Comparison of ENCODE assay signal across 9 cellular contexts in the genomic region with DNA sequence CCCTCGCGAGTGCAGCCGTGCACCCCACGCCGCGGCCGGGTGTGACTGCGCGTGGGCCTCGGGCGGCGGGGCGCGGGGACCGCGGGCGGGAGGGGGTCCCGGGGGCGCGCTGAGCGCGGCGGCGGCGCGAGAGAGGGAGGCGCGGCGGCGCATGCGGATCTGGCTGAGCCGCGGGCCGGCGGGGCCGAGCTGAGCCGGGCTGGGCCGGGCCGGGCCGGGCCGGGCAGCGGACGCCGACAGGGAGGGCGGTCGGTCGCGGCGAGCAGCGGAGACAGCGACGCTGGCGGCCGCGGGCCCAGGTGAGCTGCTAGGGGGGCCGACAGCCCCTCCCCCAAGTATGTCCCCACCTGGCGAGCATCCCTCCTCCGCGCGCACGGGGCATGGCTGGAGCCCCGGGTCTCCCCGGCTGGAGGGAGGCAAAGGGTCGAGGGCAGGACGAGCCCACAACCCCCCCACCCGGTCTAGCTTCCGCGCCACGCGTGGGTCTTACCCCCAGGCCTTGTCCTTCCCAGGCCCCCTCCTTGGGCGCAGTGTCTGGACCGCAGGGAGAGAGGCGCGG. TPM values are rescaled to one million over a fixed set of nuclear protein-coding genes. Genes with fewer than 3 reads are reported as not detected.
DNase-seq lines count a peak whose midpoint lies in the region; ATAC-seq, FAIRE-seq and TF ChIP-seq lines count a peak whose summit lies in the region.
"Had no signal": no experiment of that assay in that cellular context is flagged by ENCODE, and none has a peak within 500 bp of the region (broad histone marks: within the 10 kb centered on the region; RNA-seq: fewer than 3 reads in every experiment).

No MANE protein-coding gene starts in this region.

- no peaks in the 10 kb centered on the region for H3K9me1 ChIP-seq in endothelial cell of umbilical vein (replicated peaks; ENCODE audit: control insufficient read depth, extremely low read depth, insufficient read depth, low read length)

- H4K20me1 ChIP-seq in MM.1S (ENCODE audit: insufficient read depth, low read length) (no peaks in the 10 kb centered on the region), endothelial cell of umbilical vein (replicated peaks; ENCODE audit: control insufficient read depth, extremely low read depth, insufficient read depth, low read length) (no peaks in the 10 kb centered on the region)

- peaks cover 13% of the 10 kb centered on the region for H3K27me3 ChIP-seq in MM.1S (replicated peaks; ENCODE audit: insufficient read depth, low read length)
- H3K27me3 ChIP-seq in endothelial cell of umbilical vein (ENCODE audit: control insufficient read depth in 2 of 2, insufficient read depth in 2 of 2, low read length in 2 of 2) = peaks cover 2 to 5% of the 10 kb centered on the region in 2 experiments
- H3K27me3 ChIP-seq in neuron (ENCODE audit: insufficient read depth, low read length) = peaks cover 22% of the 10 kb centered on the region

- H3K4me1 ChIP-seq in MM.1S (ENCODE audit: low read length) = peaks cover 15% of the 10 kb centered on the region
- H3K4me1 ChIP-seq in endothelial cell of umbilical vein (ENCODE audit: control insufficient read depth, extremely low read depth, insufficient read depth, low read length) = peaks cover 14% of the 10 kb centered on the region
- H3K4me1 ChIP-seq in neuron (ENCODE audit: insufficient read depth, low read length) = peaks cover 15% of the 10 kb centered on the region

- BruUV-seq in endothelial cell of umbilical vein (replicated peaks; lab: Mats Ljungman, UMichigan) = no TSS peak

- intact Hi-C loops in endothelial cell of umbilical vein (cut with micrococcal nuclease) = loop anchor here (5.0 kb wide), 1 partner anchor 120 kb away; a partner anchor contains a TSS

- CTCF ChIA-PET in AG04449 (lab: Yijun Ruan, JAX) = interaction anchor here (1.8 kb wide), 1 partner anchor 168 kb away, joined by 8 read pairs; no protein-coding TSS in a partner anchor
- CTCF ChIA-PET in endothelial cell of umbilical vein (lab: Charles Lee) = interaction anchor here (0.7 to 4.4 kb wide), 2 partner anchors 47 to 167 kb away, joined by 3 to 43 read pairs; no protein-coding TSS in a partner anchor

- dilution Hi-C loops in endothelial cell of umbilical vein (cut with MboI; ENCODE audit: extremely low pct_ligation_motif_present, low sequenced_read_pairs) = no loop called here

- H3K9ac ChIP-seq in MM.1S (ENCODE audit: low read length) (no peak overlapping the region), endothelial cell of umbilical vein (replicated peaks; ENCODE audit: extremely low read depth, insufficient read depth, low read length) (no peak overlapping the region)

- TF ChIP-seq CTCF in AG04449 (IDR thresholded peaks at IDR 0.05; ENCODE audit: insufficient read depth, low read length, missing control alignments) (no peak), MM.1S (IDR thresholded peaks at IDR 0.05; ENCODE audit: low read length) (no peak), endothelial cell of umbilical vein (IDR thresholded peaks at IDR 0.05; ENCODE audit: extremely low read depth in 1 of 2, insufficient read depth in 1 of 2, low read depth in 1 of 2, low read length in 2 of 2) (no peak)

- no peak for ATAC-seq in GM19463 (IDR thresholded peaks at IDR 0.05; ENCODE audit: unreplicated experiment)

- H3K4me2 ChIP-seq in MM.1S (ENCODE audit: low read depth, low read length) = peak overlapping the region; percentile 99
- H3K4me2 ChIP-seq in endothelial cell of umbilical vein (ENCODE audit: insufficient read depth, low read length) = no peak overlapping the region

- H3K27ac ChIP-seq in MM.1S (ENCODE audit: low read length) (no peak overlapping the region), endothelial cell of umbilical vein (ENCODE audit: insufficient read depth, low read depth, low read length) (no peak overlapping the region)

- H3K4me3 ChIP-seq in AG04449 (ENCODE audit: low read depth, low read length) (peak overlapping the region; percentile 48), MM.1S (ENCODE audit: low read length) (peak overlapping the region; percentile 67; the same call in 1 of the 2 replicates), endothelial cell of umbilical vein (replicated peaks in 1 of 3; ENCODE audit: insufficient read depth in 1 of 3, low read depth in 1 of 3, low read length in 3 of 3) (peak overlapping the region in 1 of 3 experiments; percentile 14), neuron (ENCODE audit: low read length) (peak overlapping the region; percentile 25)

- no peaks in the 10 kb centered on the region for H3K79me2 ChIP-seq in MM.1S (ENCODE audit: low read length)
- H3K79me2 ChIP-seq in endothelial cell of umbilical vein (ENCODE audit: control insufficient read depth, insufficient read depth, low read length) = no peaks in the 10 kb centered on the region

- no peak for DNase-seq in AG04449 (ENCODE audit: low read depth, low spot score)
- DNase-seq in MM.1S = no peak
- no peak for DNase-seq in endothelial cell of umbilical vein (ENCODE audit: low read depth, low spot score)
- no peak for DNase-seq in kidney glomerular epithelial cell (lab: John Stamatoyannopoulos, UW)
- DNase-seq in 8988T = no peak
- no peak for DNase-seq in foreskin melanocyte
- DNase-seq: NCI-H1092 had no signal

- no peaks in the 10 kb centered on the region for H3K9me3 ChIP-seq in MM.1S (replicated peaks; ENCODE audit: insufficient read depth, low read length)
- H3K9me3 ChIP-seq in endothelial cell of umbilical vein (replicated peaks; ENCODE audit: control insufficient read depth, insufficient read depth, low read length) = no peaks in the 10 kb centered on the region
- H3K9me3 ChIP-seq in neuron (ENCODE audit: low read length) = no peaks in the 10 kb centered on the region

- no peak overlapping the region for H2AFZ ChIP-seq in MM.1S (ENCODE audit: low read length)
- peak overlapping the region; percentile 7 for H2AFZ ChIP-seq in endothelial cell of umbilical vein (ENCODE audit: low read depth, low read length)
- no peak overlapping the region for H2AFZ ChIP-seq in neuron (ENCODE audit: low read depth, low read length)

- no peak for FAIRE-seq in endothelial cell of umbilical vein (lab: Jason Lieb, UNC)

- no peaks in the 10 kb centered on the region for H3K36me3 ChIP-seq in MM.1S (replicated peaks; ENCODE audit: insufficient read depth, low read length)
- no peaks in the 10 kb centered on the region for H3K36me3 ChIP-seq in endothelial cell of umbilical vein (ENCODE audit: control insufficient read depth in 2 of 2, extremely low read depth in 1 of 2, insufficient read depth in 2 of 2, low read length in 2 of 2)
- H3K36me3 ChIP-seq in neuron (ENCODE audit: insufficient read depth, low read length) = no peaks in the 10 kb centered on the region

- H3F3A ChIP-seq in MM.1S (ENCODE audit: insufficient read depth, low read length) = 0 out of 2 replicates have a peak, but pooled peaks cover 3% of the 10 kb centered on the region

- no peaks in the 10 kb centered on the region for H3K9me2 ChIP-seq in MM.1S (replicated peaks; ENCODE audit: insufficient read depth, low read length)

- POLR2A ChIA-PET in AG04449 (lab: Yijun Ruan, JAX) (interaction anchor here (0.7 kb wide), 1 partner anchor 104 kb away, joined by 3 read pairs; no protein-coding TSS in a partner anchor), endothelial cell of umbilical vein (lab: Charles Lee) (no interaction called here)

- TF ChIP-seq POLR2A in endothelial cell of umbilical vein (IDR thresholded peaks at IDR 0.05; ENCODE audit: low read depth, low read length) = no peak

RNA-seq across cellular contexts. Expression of a gene that starts 0.3 kb away (rescaled TPM):
- not detected in 2 replicates for total RNA-seq in endothelial cell of umbilical vein
- 0.03 and 0.33 TPM in 2 replicates for polyA plus RNA-seq in endothelial cell of umbilical vein
- polyA plus RNA-seq in endothelial cell of umbilical vein (2011; cell fraction: cytosol; rRNA removed) = 0.03 and 0.16 TPM in 2 replicates
- polyA plus RNA-seq in endothelial cell of umbilical vein (2011; cell fraction: nucleus; rRNA removed) = not detected in 2 replicates
- 0.26 and 0.33 TPM in 2 replicates for polyA plus RNA-seq in endothelial cell of umbilical vein (2012)
- polyA minus RNA-seq in endothelial cell of umbilical vein = not detected in 2 replicates
- polyA minus RNA-seq in endothelial cell of umbilical vein (2011; cell fraction: cytosol; rRNA and poly(A)+ RNA removed) = 1.7 TPM
- not detected in 2 replicates for polyA minus RNA-seq in endothelial cell of umbilical vein (2011; cell fraction: nucleus; rRNA and poly(A)+ RNA removed)

RNA-seq across cellular contexts. Expression of a gene that starts 1.5 kb away (rescaled TPM):
- total RNA-seq in endothelial cell of umbilical vein = 30.8 and 35.8 TPM in 2 replicates
- polyA plus RNA-seq in endothelial cell of umbilical vein = 113 and 175 TPM in 2 replicates
- polyA plus RNA-seq in endothelial cell of umbilical vein (2011; cell fraction: cytosol; rRNA removed) = 58.0 and 66.5 TPM in 2 replicates
- 19.0 and 26.5 TPM in 2 replicates for polyA plus RNA-seq in endothelial cell of umbilical vein (2011; cell fraction: nucleus; rRNA removed)
- polyA plus RNA-seq in endothelial cell of umbilical vein (2012) = 51.8 and 82.9 TPM in 2 replicates
- polyA minus RNA-seq in endothelial cell of umbilical vein = 35.6 and 40.8 TPM in 2 replicates
- 107 TPM for polyA minus RNA-seq in endothelial cell of umbilical vein (2011; cell fraction: cytosol; rRNA and poly(A)+ RNA removed)
- polyA minus RNA-seq in endothelial cell of umbilical vein (2011; cell fraction: nucleus; rRNA and poly(A)+ RNA removed) = 9.9 and 14.9 TPM in 2 replicates

RNA-seq across cellular contexts. Expression of a gene that starts 23.0 kb away (rescaled TPM):
- 29.9 and 32.0 TPM in 2 replicates for total RNA-seq in endothelial cell of umbilical vein
- 13.3 and 17.7 TPM in 2 replicates for polyA plus RNA-seq in endothelial cell of umbilical vein
- polyA plus RNA-seq in endothelial cell of umbilical vein (2011; cell fraction: cytosol; rRNA removed) = 8.6 and 8.9 TPM in 2 replicates
- 6.5 and 8.4 TPM in 2 replicates for polyA plus RNA-seq in endothelial cell of umbilical vein (2011; cell fraction: nucleus; rRNA removed)
- polyA plus RNA-seq in endothelial cell of umbilical vein (2012) = 15.3 and 16.0 TPM in 2 replicates
- 21.9 and 25.6 TPM in 2 replicates for polyA minus RNA-seq in endothelial cell of umbilical vein
- polyA minus RNA-seq in endothelial cell of umbilical vein (2011; cell fraction: cytosol; rRNA and poly(A)+ RNA removed) = 15.1 TPM
- polyA minus RNA-seq in endothelial cell of umbilical vein (2011; cell fraction: nucleus; rRNA and poly(A)+ RNA removed) = 5.7 and 6.0 TPM in 2 replicates

RNA-seq across cellular contexts. Expression of a gene that starts 41.3 kb away (rescaled TPM):
- 8.8 and 10.0 TPM in 2 replicates for total RNA-seq in endothelial cell of umbilical vein
- polyA plus RNA-seq in endothelial cell of umbilical vein = 15.3 and 16.9 TPM in 2 replicates
- 10.6 and 12.1 TPM in 2 replicates for polyA plus RNA-seq in endothelial cell of umbilical vein (2011; cell fraction: cytosol; rRNA removed)
- 6.6 and 8.6 TPM in 2 replicates for polyA plus RNA-seq in endothelial cell of umbilical vein (2011; cell fraction: nucleus; rRNA removed)
- 11.6 and 11.8 TPM in 2 replicates for polyA plus RNA-seq in endothelial cell of umbilical vein (2012)
- 3.6 and 4.4 TPM in 2 replicates for polyA minus RNA-seq in endothelial cell of umbilical vein
- polyA minus RNA-seq in endothelial cell of umbilical vein (2011; cell fraction: cytosol; rRNA and poly(A)+ RNA removed) = 5.2 TPM
- polyA minus RNA-seq in endothelial cell of umbilical vein (2011; cell fraction: nucleus; rRNA and poly(A)+ RNA removed) = 2.4 and 3.7 TPM in 2 replicates

RNA-seq across cellular contexts. Expression of a gene that starts 53.9 kb away (rescaled TPM):
- total RNA-seq in endothelial cell of umbilical vein = 1.3 and 1.7 TPM in 2 replicates
- 0.43 and 0.80 TPM in 2 replicates for polyA plus RNA-seq in endothelial cell of umbilical vein
- 0.92 and 1.2 TPM in 2 replicates for polyA plus RNA-seq in endothelial cell of umbilical vein (2011; cell fraction: cytosol; rRNA removed)
- 1.1 and 1.3 TPM in 2 replicates for polyA plus RNA-seq in endothelial cell of umbilical vein (2011; cell fraction: nucleus; rRNA removed)
- polyA plus RNA-seq in endothelial cell of umbilical vein (2012) = 0.75 and 1.7 TPM in 2 replicates
- polyA minus RNA-seq in endothelial cell of umbilical vein = 0.36 and 0.53 TPM in 2 replicates
- polyA minus RNA-seq in endothelial cell of umbilical vein (2011; cell fraction: cytosol; rRNA and poly(A)+ RNA removed) = 0.20 TPM
- polyA minus RNA-seq in endothelial cell of umbilical vein (2011; cell fraction: nucleus; rRNA and poly(A)+ RNA removed) = 0.29 and 0.34 TPM in 2 replicates
